Comparison of ENCODE assay signal across 2 cellular contexts in the genomic region with DNA sequence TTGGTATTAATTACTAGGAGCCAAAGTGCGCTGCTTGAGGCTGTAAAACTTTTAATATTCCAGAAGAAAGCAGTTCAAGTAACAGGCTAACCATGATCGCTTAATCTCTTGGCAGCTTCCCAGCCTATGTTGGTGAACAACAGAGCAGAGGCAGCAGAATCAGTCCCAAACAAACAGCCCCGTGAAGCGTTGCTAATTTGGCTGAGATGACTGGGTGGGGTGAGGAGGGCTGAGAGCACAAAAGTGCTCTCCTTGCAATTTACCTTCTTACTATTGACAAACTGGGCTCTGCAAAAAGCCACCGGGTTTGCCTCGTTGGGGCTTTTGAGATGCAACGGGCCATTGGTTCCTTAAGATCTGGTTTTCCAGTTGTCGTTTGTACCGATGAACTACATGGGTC.
A peak's percentile ranks its signal among the peaks of the same experiment; 100 is the strongest.
TF ChIP-seq lines count a peak whose summit lies in the region.

No MANE protein-coding gene starts in this region.

TF ChIP-seq in SK-N-SH, 30 proteins besides CTCF, POLR2A, EP300 and RAD21 (continued from another document):
- TF ChIP-seq NRF1 (IDR thresholded peaks at IDR 0.05; ENCODE audit: low read depth, low read length), result no peak
- TF ChIP-seq GATA2 (CRISPR knock-in tag; IDR thresholded peaks at IDR 0.05), result peak; percentile 62; the same call in 1 of the 2 replicates
- peak; percentile 33; the same call in 1 of the 2 replicates for TF ChIP-seq RCOR1 (IDR thresholded peaks at IDR 0.05; ENCODE audit: low read length)

TF ChIP-seq in SK-N-SH treated with all-trans-retinoic acid at 6 μM for 48 hours, 23 proteins besides CTCF, POLR2A, EP300 and RAD21:
- TF ChIP-seq, protein P1, sequence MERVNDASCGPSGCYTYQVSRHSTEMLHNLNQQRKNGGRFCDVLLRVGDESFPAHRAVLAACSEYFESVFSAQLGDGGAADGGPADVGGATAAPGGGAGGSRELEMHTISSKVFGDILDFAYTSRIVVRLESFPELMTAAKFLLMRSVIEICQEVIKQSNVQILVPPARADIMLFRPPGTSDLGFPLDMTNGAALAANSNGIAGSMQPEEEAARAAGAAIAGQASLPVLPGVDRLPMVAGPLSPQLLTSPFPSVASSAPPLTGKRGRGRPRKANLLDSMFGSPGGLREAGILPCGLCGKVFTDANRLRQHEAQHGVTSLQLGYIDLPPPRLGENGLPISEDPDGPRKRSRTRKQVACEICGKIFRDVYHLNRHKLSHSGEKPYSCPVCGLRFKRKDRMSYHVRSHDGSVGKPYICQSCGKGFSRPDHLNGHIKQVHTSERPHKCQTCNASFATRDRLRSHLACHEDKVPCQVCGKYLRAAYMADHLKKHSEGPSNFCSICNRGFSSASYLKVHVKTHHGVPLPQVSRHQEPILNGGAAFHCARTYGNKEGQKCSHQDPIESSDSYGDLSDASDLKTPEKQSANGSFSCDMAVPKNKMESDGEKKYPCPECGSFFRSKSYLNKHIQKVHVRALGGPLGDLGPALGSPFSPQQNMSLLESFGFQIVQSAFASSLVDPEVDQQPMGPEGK (CRISPR knock-in tag; IDR thresholded peaks at IDR 0.05; ENCODE audit: borderline replicate concordance), result no peak
TF ChIP-seq in SK-N-SH treated with all-trans-retinoic acid at 6 μM for 48 hours: peak in this region for 0.
